ENCODE assay signal across 15 cellular contexts in the genomic region with DNA sequence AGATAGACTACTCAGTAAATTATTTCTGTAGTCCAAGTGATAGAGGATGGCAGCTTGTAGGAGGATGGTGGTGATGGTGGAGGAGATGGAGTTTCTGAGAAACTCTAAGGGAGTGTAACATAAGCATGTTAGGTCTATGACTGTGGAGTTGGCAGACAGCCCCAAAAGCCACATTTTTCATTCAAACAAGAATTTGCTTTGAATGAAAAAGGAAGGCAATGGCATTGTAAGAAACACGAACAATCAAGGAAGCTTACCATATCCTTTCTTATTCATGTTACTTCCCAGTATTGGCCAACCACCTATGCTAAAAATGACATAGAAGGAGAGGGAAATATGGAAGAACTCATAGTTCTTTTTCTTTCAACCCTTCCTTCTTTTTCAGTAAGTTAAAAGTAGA. TPM values are rescaled to one million over a fixed set of nuclear protein-coding genes. Genes with fewer than 3 reads are reported as not detected.
DNase-seq lines count a peak whose midpoint lies in the region; ATAC-seq and TF ChIP-seq lines count a peak whose summit lies in the region.
"Had no signal": no experiment of that assay in that cellular context is flagged by ENCODE, and none has a peak within 500 bp of the region (broad histone marks: within the 10 kb centered on the region; RNA-seq: fewer than 3 reads in every experiment).

No MANE protein-coding gene starts in this region.

- in situ Hi-C loops in astrocyte of the cerebellum (cut with HindIII; ENCODE audit: low sequenced_read_pairs), result loop anchor here (5.0 kb wide), 1 partner anchor 588 kb away; no protein-coding TSS in a partner anchor

- H3K27me3 ChIP-seq in HUES48 (ENCODE audit: control insufficient read depth, insufficient read depth, low read length) (no peaks in the 10 kb centered on the region), gastroesophageal sphincter (no peaks in the 10 kb centered on the region)

- intact Hi-C loops in CD14-positive monocyte (cut with micrococcal nuclease), result no loop called here

- 33 to 73% methylated on average over 1 of the region's 1 CpG for WGBS in gastroesophageal sphincter (ENCODE audit: low coverage in 1 of 2), 2 donors

- H3K9me3 ChIP-seq in HUES48 (ENCODE audit: control insufficient read depth, insufficient read depth, low read length), result no peaks in the 10 kb centered on the region
- H3K9me3 ChIP-seq in gastroesophageal sphincter, result no peaks in the 10 kb centered on the region

- no peak overlapping the region for H3K4me3 Mint-ChIP-seq in CD14-positive monocyte
- H3K4me3 Mint-ChIP-seq: CD8-positive, alpha-beta memory T cell had no signal

- TF ChIP-seq POLR2A in gastroesophageal sphincter (IDR thresholded peaks at IDR 0.05), result no peak

- H3K27me3 Mint-ChIP-seq in CD14-positive monocyte (ENCODE audit: low read depth in 3 of 3), result peaks cover 0 to 2% (median 1%) of the 10 kb centered on the region in 3 donors
- H3K27me3 Mint-ChIP-seq: CD8-positive, alpha-beta memory T cell had no signal

- TF ChIP-seq EP300 in gastroesophageal sphincter (IDR thresholded peaks at IDR 0.05), result no peak

- peaks cover 40% of the 10 kb centered on the region for H3K4me1 ChIP-seq in HUES48 (ENCODE audit: control insufficient read depth, insufficient read depth, low read length)
- H3K4me1 ChIP-seq in gastroesophageal sphincter, result no peaks in the 10 kb centered on the region

- no peaks in the 10 kb centered on the region for H3K36me3 Mint-ChIP-seq in CD14-positive monocyte

- no peaks in the 10 kb centered on the region for H3K4me1 Mint-ChIP-seq in CD14-positive monocyte
- H3K4me1 Mint-ChIP-seq: CD8-positive, alpha-beta memory T cell had no signal

- H3K9ac ChIP-seq in HUES48 (ENCODE audit: low read depth, low read length), result peak overlapping the region; percentile 9; the same call in 1 of the 2 replicates

- H3K9me3 Mint-ChIP-seq in CD14-positive monocyte, result no peaks in the 10 kb centered on the region
- H3K9me3 Mint-ChIP-seq: CD8-positive, alpha-beta memory T cell had no signal

- H3K4me3 ChIP-seq in HUES48 (ENCODE audit: low read depth, low read length), result 0 out of 2 replicates have a peak overlapping the region, but pooled peaks have one; percentile 9
- no peak overlapping the region for H3K4me3 ChIP-seq in astrocyte of the cerebellum (ENCODE audit: low read depth, low read length)
- H3K4me3 ChIP-seq in gastroesophageal sphincter, result no peak overlapping the region

- no peaks in the 10 kb centered on the region for H3K36me3 ChIP-seq in HUES48 (ENCODE audit: control insufficient read depth, insufficient read depth, low read length)
- no peaks in the 10 kb centered on the region for H3K36me3 ChIP-seq in gastroesophageal sphincter

- DNase-seq in astrocyte of the cerebellum (ENCODE audit: low read depth) (peak; percentile 55), fibroblast of peridontal ligament (ENCODE audit: extremely low read depth) (peak; percentile 70), stromal cell of bone marrow (ENCODE audit: low read depth) (peak; percentile 20), DMS153 (lab: John Stamatoyannopoulos, UW) (no peak), CD14-positive monocyte (ENCODE audit: low spot score) (no peak)
- DNase-seq: ACHN; CD8-positive, alpha-beta memory T cell; HCEC 1CT; Karpas-422; NCI-H1417; NCI-H2029; NCI-H524; SHP77 treated with DMSO at 0.1 percent for 48 hours had no signal

- no peak overlapping the region for H3K27ac Mint-ChIP-seq in CD14-positive monocyte
- H3K27ac Mint-ChIP-seq: CD8-positive, alpha-beta memory T cell had no signal

- H3K27ac ChIP-seq in HUES48 (ENCODE audit: low read depth, low read length) (peak overlapping the region; percentile 58), gastroesophageal sphincter (no peak overlapping the region)

- no peak for TF ChIP-seq CTCF in astrocyte of the cerebellum (IDR thresholded peaks at IDR 0.05; ENCODE audit: low read depth, low read length, missing control alignments)
- no peak for TF ChIP-seq CTCF in CD14-positive monocyte (IDR thresholded peaks at IDR 0.05)
- no peak for TF ChIP-seq CTCF in gastroesophageal sphincter (IDR thresholded peaks at IDR 0.05)

- ATAC-seq in gastroesophageal sphincter, result no peak

RNA-seq across cellular contexts. Expression of a gene that starts 18.7 kb away (rescaled TPM):
- polyA plus RNA-seq in CD14-positive monocyte, result 10 to 100 TPM in 1 of 2 donors, 1 to 10 TPM in 1; 8.0 to 11.8 TPM
- 10 to 100 TPM; 39.5 to 43.5 (median 41.7) TPM for total RNA-seq in gastroesophageal sphincter

Comparison
In these comparisons a context has a peak if more than half of its experiments do, and no peak if none do; other contexts are left out.
1. DNase-seq: peak in astrocyte of the cerebellum (single experiment), fibroblast of peridontal ligament (single experiment) and stromal cell of bone marrow (single experiment); none in DMS153 (single experiment) and CD14-positive monocyte (single experiment).